24 cellular contexts compared by ENCODE assay signal in the genomic region with DNA sequence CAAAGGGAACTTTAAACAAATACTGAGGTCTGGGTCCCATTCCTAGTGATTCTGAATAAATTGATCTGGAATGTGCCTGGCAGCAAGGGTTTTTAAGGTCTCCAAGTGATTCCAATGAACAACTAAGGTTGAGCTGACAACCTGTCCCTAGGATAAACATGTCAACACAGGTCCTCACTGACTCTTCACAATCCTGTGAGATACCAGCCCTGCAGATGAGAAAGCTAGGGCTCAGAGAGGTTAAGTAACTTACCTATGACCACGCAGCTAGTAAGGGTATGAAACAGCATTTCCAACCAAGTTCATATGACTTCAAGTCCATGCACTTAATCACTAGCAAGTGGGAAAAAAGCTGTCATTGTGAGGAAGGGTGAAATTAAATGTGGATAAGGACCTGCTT.
"Had no signal": no experiment of that assay in that cellular context is flagged by ENCODE, and none has a peak within 500 bp of the region (broad histone marks: within the 10 kb centered on the region; RNA-seq: fewer than 3 reads in every experiment).

No MANE protein-coding gene starts in this region.

- H3K27ac Mint-ChIP-seq: mesothelial cell of epicardium had no signal

- H3K36me3 ChIP-seq: left lung had no signal

- H3K4me2 ChIP-seq: hepatocyte had no signal

- H3K4me1 ChIP-seq: esophagus muscularis mucosa, gastrocnemius medialis, left lung, lower lobe of right lung had no signal

- H3K4me3 ChIP-seq: coronary artery, dorsolateral prefrontal cortex, esophagus muscularis mucosa, gastrocnemius medialis, hepatocyte, left lung, lower lobe of right lung, mucosa of descending colon had no signal

- H3K9me3 ChIP-seq: esophagus muscularis mucosa, gastrocnemius medialis, left lung, lower lobe of right lung, mucosa of descending colon had no signal

- FAIRE-seq: colon had no signal

- H3K27ac ChIP-seq: coronary artery, dorsolateral prefrontal cortex, esophagus muscularis mucosa, gastrocnemius medialis, hepatocyte, left lung, lower lobe of right lung had no signal

- H3K4me3 Mint-ChIP-seq: immature natural killer cell; mesothelial cell of epicardium; naive B cell; naive thymus-derived CD8-positive, alpha-beta T cell had no signal

- H3K27me3 ChIP-seq: dorsolateral prefrontal cortex, esophagus muscularis mucosa, gastrocnemius medialis, hepatocyte, left lung had no signal

- H2AFZ ChIP-seq: hepatocyte had no signal

- DNase-seq: dermis blood vessel endothelial cell; dorsolateral prefrontal cortex; effector CD4-positive, alpha-beta T cell; effector memory CD4-positive, alpha-beta T cell; foreskin melanocyte; gastrocnemius medialis; glutamatergic neuron; head of caudate nucleus; hypothalamus; immature natural killer cell; islet precursor cell; left cardiac atrium; left lung; left ventricle myocardium superior; lower lobe of right lung; mesenchymal stem cell; mucosa of descending colon; naive B cell; naive thymus-derived CD8-positive, alpha-beta T cell had no signal

- H3K79me2 ChIP-seq: hepatocyte had no signal

- H3K27me3 Mint-ChIP-seq: naive B cell; naive thymus-derived CD8-positive, alpha-beta T cell had no signal

- ATAC-seq: gastrocnemius medialis; left cardiac atrium; left lung; left ventricle myocardium superior; lower lobe of right lung; mucosa of descending colon; naive thymus-derived CD8-positive, alpha-beta T cell had no signal
